Comparison of ENCODE assay signal across 7 cellular contexts in genomic region chr2:143513081-143513480, GRCh38.
A peak's percentile ranks its signal among the peaks of the same experiment; 100 is the strongest.
DNase-seq lines count a peak whose midpoint lies in the region; ATAC-seq and TF ChIP-seq lines count a peak whose summit lies in the region.

No MANE protein-coding gene starts in this region.

- peaks cover 14% of the 10 kb centered on the region for H3K9me3 Mint-ChIP-seq in stimulated activated naive CD8-positive, alpha-beta T cell treated with anti-CD3 and anti-CD28 coated beads, Interleukin-15, Interleukin-2, amounts not matched to agents 100 ng/mL and 50 ng/mL, for 24 hours

- no peak overlapping the region for H3K27ac ChIP-seq in Karpas-422 (ENCODE audit: low read length)

- H4K20me1 ChIP-seq in Karpas-422 (ENCODE audit: insufficient read depth, low read depth, low read length), result no peaks in the 10 kb centered on the region

- ATAC-seq in GM21447 (IDR thresholded peaks at IDR 0.05; ENCODE audit: unreplicated experiment), result peak; percentile 86
- ATAC-seq in omental fat pad (ENCODE audit: low FRiP score), result no peak

- H3K36me3 ChIP-seq in Karpas-422 (ENCODE audit: insufficient read depth, low read length), result no peaks in the 10 kb centered on the region

- DNase-seq in G401 (ENCODE audit: low spot score) (peak; percentile 10), Karpas-422 (peak; percentile 62), amniotic epithelial cell (ENCODE audit: low read depth) (peak; percentile 64), hepatic stellate cell (ENCODE audit: low spot score) (peak; percentile 31), omental fat pad (ENCODE audit: low spot score) (no peak)

- peak overlapping the region; percentile 28 for H3K27ac Mint-ChIP-seq in stimulated activated naive CD8-positive, alpha-beta T cell treated with anti-CD3 and anti-CD28 coated beads, Interleukin-15, Interleukin-2, amounts not matched to agents 100 ng/mL and 50 ng/mL, for 24 hours

- H2AFZ ChIP-seq in Karpas-422 (ENCODE audit: low read length), result no peak overlapping the region

- in situ Hi-C loops in G401 (cut with HindIII; ENCODE audit: low sequenced_read_pairs), result no loop called here

- H3K9ac ChIP-seq in Karpas-422 (ENCODE audit: low read length), result no peak overlapping the region

- H3K9me3 ChIP-seq in Karpas-422 (ENCODE audit: low read length), result no peaks in the 10 kb centered on the region

- no peak for TF ChIP-seq CTCF in omental fat pad (IDR thresholded peaks at IDR 0.05)

- H3K9me2 ChIP-seq in Karpas-422 (replicated peaks; ENCODE audit: insufficient read depth, low read length), result no peaks in the 10 kb centered on the region

- no peak overlapping the region for H3K4me3 Mint-ChIP-seq in stimulated activated naive CD8-positive, alpha-beta T cell treated with anti-CD3 and anti-CD28 coated beads, Interleukin-15, Interleukin-2, amounts not matched to agents 100 ng/mL and 50 ng/mL, for 24 hours

- no peak overlapping the region for H3K4me2 ChIP-seq in Karpas-422 (ENCODE audit: low read depth, low read length, poor library complexity, severe bottlenecking)

- no peaks in the 10 kb centered on the region for H3K4me1 ChIP-seq in Karpas-422 (ENCODE audit: low read length)

- no peaks in the 10 kb centered on the region for H3K27me3 Mint-ChIP-seq in stimulated activated naive CD8-positive, alpha-beta T cell treated with anti-CD3 and anti-CD28 coated beads, Interleukin-15, Interleukin-2, amounts not matched to agents 100 ng/mL and 50 ng/mL, for 24 hours

- no peaks in the 10 kb centered on the region for H3K27me3 ChIP-seq in Karpas-422 (ENCODE audit: low read length)

- H3K79me2 ChIP-seq in Karpas-422 (ENCODE audit: low read length), result no peaks in the 10 kb centered on the region

- H3K36me3 Mint-ChIP-seq in stimulated activated naive CD8-positive, alpha-beta T cell treated with anti-CD3 and anti-CD28 coated beads, Interleukin-15, Interleukin-2, amounts not matched to agents 100 ng/mL and 50 ng/mL, for 24 hours (ENCODE audit: low read depth), result peaks cover 75% of the 10 kb centered on the region

- peaks cover 6% of the 10 kb centered on the region for H3K4me1 Mint-ChIP-seq in stimulated activated naive CD8-positive, alpha-beta T cell treated with anti-CD3 and anti-CD28 coated beads, Interleukin-15, Interleukin-2, amounts not matched to agents 100 ng/mL and 50 ng/mL, for 24 hours (ENCODE audit: low read depth)

- no peak overlapping the region for H3K4me3 ChIP-seq in Karpas-422 (ENCODE audit: low read length)
